In the genomic region with DNA sequence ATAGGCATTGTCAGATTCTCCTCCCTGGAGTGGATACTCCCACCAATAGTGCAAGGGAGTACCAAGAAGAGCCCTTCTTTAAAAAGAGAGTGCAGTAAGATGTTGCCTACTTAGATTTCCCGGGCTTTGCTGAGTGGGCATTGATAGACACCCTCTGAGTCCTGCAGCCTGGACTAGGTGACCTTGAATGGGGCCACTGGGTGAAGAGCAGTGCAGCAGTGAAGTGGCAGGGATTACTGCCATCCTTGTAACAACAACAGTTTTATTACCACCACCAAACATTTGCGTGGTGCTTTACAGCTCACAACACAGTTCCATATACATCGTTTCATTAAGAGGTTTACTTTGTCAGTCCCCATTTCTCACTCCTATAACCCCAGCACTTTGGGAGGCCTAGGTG, we compare ENCODE assay signal across 19 cellular contexts. TPM values are rescaled to one million over a fixed set of nuclear protein-coding genes. Genes with fewer than 3 reads are reported as not detected.
A peak's percentile ranks its signal among the peaks of the same experiment; 100 is the strongest.
DNase-seq lines count a peak whose midpoint lies in the region; ATAC-seq and TF ChIP-seq lines count a peak whose summit lies in the region.
"Had no signal": no experiment of that assay in that cellular context is flagged by ENCODE, and none has a peak within 500 bp of the region (broad histone marks: within the 10 kb centered on the region; RNA-seq: fewer than 3 reads in every experiment).

No MANE protein-coding gene starts in this region.

- H3K9me2 ChIP-seq in hepatocyte (replicated peaks; ENCODE audit: insufficient read depth), result no peaks in the 10 kb centered on the region
- H3K9me2 ChIP-seq in MM.1S (replicated peaks; ENCODE audit: insufficient read depth, low read length), result no peaks in the 10 kb centered on the region

- CTCF ChIA-PET in activated CD4-positive, alpha-beta memory T cell treated with anti-CD3 and anti-CD28 coated beads for 36 hours (lab: Charles Lee), result no interaction called here
- CTCF ChIA-PET in activated CD4-positive, alpha-beta memory T cell treated with anti-CD3 and anti-CD28 coated beads, Interleukin-2, amount 10 ng/mL, durations not matched to agents 7 days and 5 days (lab: Charles Lee), result no interaction called here

- H2AFZ ChIP-seq in hepatocyte (no peak overlapping the region), MM.1S (ENCODE audit: low read length) (no peak overlapping the region)

- no peak overlapping the region for H4K5ac ChIP-seq in mesendoderm (ENCODE audit: low read length)

- no peak overlapping the region for H3K4me3 Mint-ChIP-seq in activated CD4-positive, alpha-beta memory T cell treated with anti-CD3 and anti-CD28 coated beads for 36 hours
- no peak overlapping the region for H3K4me3 Mint-ChIP-seq in activated CD4-positive, alpha-beta memory T cell treated with anti-CD3 and anti-CD28 coated beads, Interleukin-2, amount 10 ng/mL, durations not matched to agents 7 days and 5 days
- H3K4me3 Mint-ChIP-seq in chondrocyte (ENCODE audit: unreplicated experiment), result no peak overlapping the region

- H3K27ac Mint-ChIP-seq in activated CD4-positive, alpha-beta memory T cell treated with anti-CD3 and anti-CD28 coated beads for 36 hours, result peak overlapping the region; percentile 14
- H3K27ac Mint-ChIP-seq in activated CD4-positive, alpha-beta memory T cell treated with anti-CD3 and anti-CD28 coated beads, Interleukin-2, amount 10 ng/mL, durations not matched to agents 7 days and 5 days, result no peak overlapping the region
- peak overlapping the region; percentile 55 for H3K27ac Mint-ChIP-seq in chondrocyte (ENCODE audit: unreplicated experiment)

- peaks cover 45% of the 10 kb centered on the region for H3K4me1 Mint-ChIP-seq in activated CD4-positive, alpha-beta memory T cell treated with anti-CD3 and anti-CD28 coated beads for 36 hours (ENCODE audit: low read depth)
- peaks cover 58% of the 10 kb centered on the region for H3K4me1 Mint-ChIP-seq in activated CD4-positive, alpha-beta memory T cell treated with anti-CD3 and anti-CD28 coated beads, Interleukin-2, amount 10 ng/mL, durations not matched to agents 7 days and 5 days
- peaks cover 76% of the 10 kb centered on the region for H3K4me1 Mint-ChIP-seq in chondrocyte (ENCODE audit: low read depth)

- 57% methylated on average over 3 of the region's 3 CpGs for WGBS in hepatocyte (ENCODE audit: low lambda C conversion rate, missing lambda C conversion rate)
- WGBS in ovary, 3 donors, result 78 to 82% (median 79%) methylated on average over 3 of the region's 3 CpGs
- WGBS in mesendoderm (ENCODE audit: extremely low coverage, insufficient coverage, low lambda C conversion rate), result no CpG with 5 or more reads among the region's 3 CpGs

- no peak overlapping the region for H3K56ac ChIP-seq in mesendoderm (ENCODE audit: low read length)

- H3K36me3 ChIP-seq in hepatocyte (replicated peaks; ENCODE audit: insufficient read depth, low read depth) (no peaks in the 10 kb centered on the region), upper lobe of right lung (no peaks in the 10 kb centered on the region), ovary (no peaks in the 10 kb centered on the region), mesendoderm (ENCODE audit: control insufficient read depth, insufficient read depth, low read length) (no peaks in the 10 kb centered on the region), MM.1S (replicated peaks; ENCODE audit: insufficient read depth, low read length) (no peaks in the 10 kb centered on the region)

- no peak overlapping the region for H3K9ac ChIP-seq in mesendoderm (ENCODE audit: low read length)
- no peak overlapping the region for H3K9ac ChIP-seq in MM.1S (ENCODE audit: low read length)

- no peaks in the 10 kb centered on the region for H3K9me3 ChIP-seq in hepatocyte (ENCODE audit: low read depth)
- no peaks in the 10 kb centered on the region for H3K9me3 ChIP-seq in upper lobe of right lung
- no peaks in the 10 kb centered on the region for H3K9me3 ChIP-seq in ovary
- H3K9me3 ChIP-seq in MM.1S (replicated peaks; ENCODE audit: insufficient read depth, low read length), result no peaks in the 10 kb centered on the region

- POLR2A ChIA-PET in activated CD4-positive, alpha-beta memory T cell treated with anti-CD3 and anti-CD28 coated beads for 36 hours (lab: Charles Lee), result no interaction called here
- POLR2A ChIA-PET in activated CD4-positive, alpha-beta memory T cell treated with anti-CD3 and anti-CD28 coated beads, Interleukin-2, amount 10 ng/mL, durations not matched to agents 7 days and 5 days (lab: Charles Lee), result interaction anchor here (1.4 kb wide), 1 partner anchor 54 kb away, joined by 4 read pairs; no protein-coding TSS in a partner anchor

- H3K4me2 ChIP-seq in hepatocyte (no peak overlapping the region), mesendoderm (ENCODE audit: low read length) (no peak overlapping the region), MM.1S (ENCODE audit: low read depth, low read length) (no peak overlapping the region)

- H3F3A ChIP-seq in MM.1S (ENCODE audit: insufficient read depth, low read length), result peaks cover 16% of the 10 kb centered on the region; the same call in 1 of the 2 replicates

- H3K4me3 ChIP-seq in hepatocyte, result no peak overlapping the region
- H3K4me3 ChIP-seq in upper lobe of right lung, result no peak overlapping the region
- H3K4me3 ChIP-seq in ovary, result no peak overlapping the region
- no peak overlapping the region for H3K4me3 ChIP-seq in mesendoderm (ENCODE audit: low read length)
- H3K4me3 ChIP-seq in MM.1S (ENCODE audit: low read length), result no peak overlapping the region

- no peak overlapping the region for H3K18ac ChIP-seq in mesendoderm (ENCODE audit: low read length)

- no peaks in the 10 kb centered on the region for H4K20me1 ChIP-seq in hepatocyte (ENCODE audit: insufficient read depth, poor library complexity, severe bottlenecking)
- H4K20me1 ChIP-seq in MM.1S (ENCODE audit: insufficient read depth, low read length), result no peaks in the 10 kb centered on the region

- H2BK120ac ChIP-seq in mesendoderm (ENCODE audit: low read depth, low read length), result no peak overlapping the region

- H2AK5ac ChIP-seq in mesendoderm (ENCODE audit: low read length), result no peak overlapping the region

- peaks cover 17% of the 10 kb centered on the region for H3K79me2 ChIP-seq in hepatocyte
- no peaks in the 10 kb centered on the region for H3K79me2 ChIP-seq in mesendoderm (ENCODE audit: control insufficient read depth, insufficient read depth, low read length)
- no peaks in the 10 kb centered on the region for H3K79me2 ChIP-seq in MM.1S (ENCODE audit: low read length)

- no peaks in the 10 kb centered on the region for H3K9me3 Mint-ChIP-seq in activated CD4-positive, alpha-beta memory T cell treated with anti-CD3 and anti-CD28 coated beads for 36 hours
- no peaks in the 10 kb centered on the region for H3K9me3 Mint-ChIP-seq in activated CD4-positive, alpha-beta memory T cell treated with anti-CD3 and anti-CD28 coated beads, Interleukin-2, amount 10 ng/mL, durations not matched to agents 7 days and 5 days
- no peaks in the 10 kb centered on the region for H3K9me3 Mint-ChIP-seq in chondrocyte (ENCODE audit: low read depth)

- no peak for ATAC-seq in upper lobe of right lung

- no peak overlapping the region for H3K4ac ChIP-seq in mesendoderm (ENCODE audit: low read depth, low read length)

- H3K36me3 Mint-ChIP-seq in activated CD4-positive, alpha-beta memory T cell treated with anti-CD3 and anti-CD28 coated beads for 36 hours, result peaks cover 19% of the 10 kb centered on the region
- H3K36me3 Mint-ChIP-seq in activated CD4-positive, alpha-beta memory T cell treated with anti-CD3 and anti-CD28 coated beads, Interleukin-2, amount 10 ng/mL, durations not matched to agents 7 days and 5 days (ENCODE audit: low read depth), result peaks cover 54% of the 10 kb centered on the region
- H3K36me3 Mint-ChIP-seq in chondrocyte (ENCODE audit: low read depth), result peaks cover 18% of the 10 kb centered on the region

- H3K27me3 ChIP-seq in hepatocyte, result no peaks in the 10 kb centered on the region
- H3K27me3 ChIP-seq in upper lobe of right lung, result no peaks in the 10 kb centered on the region
- H3K27me3 ChIP-seq in ovary, result no peaks in the 10 kb centered on the region
- H3K27me3 ChIP-seq in mesendoderm (ENCODE audit: insufficient read depth, low read length, poor library complexity), result no peaks in the 10 kb centered on the region
- H3K27me3 ChIP-seq in MM.1S (replicated peaks; ENCODE audit: insufficient read depth, low read length), result no peaks in the 10 kb centered on the region

- no peak overlapping the region for H3K23ac ChIP-seq in mesendoderm (ENCODE audit: low read length)

- no peaks in the 10 kb centered on the region for H3K79me1 ChIP-seq in mesendoderm (ENCODE audit: low read length)

- H2BK15ac ChIP-seq in mesendoderm (replicated peaks; ENCODE audit: low read depth), result no peak overlapping the region

- peaks cover 24% of the 10 kb centered on the region for H3K4me1 ChIP-seq in hepatocyte (ENCODE audit: insufficient read depth)
- peaks cover 22% of the 10 kb centered on the region for H3K4me1 ChIP-seq in upper lobe of right lung
- H3K4me1 ChIP-seq in ovary (ENCODE audit: insufficient read depth), result no peaks in the 10 kb centered on the region
- no peaks in the 10 kb centered on the region for H3K4me1 ChIP-seq in mesendoderm (ENCODE audit: control insufficient read depth, low read depth, low read length)
- H3K4me1 ChIP-seq in MM.1S (ENCODE audit: low read length), result peaks cover 12% of the 10 kb centered on the region

- TF ChIP-seq POLR2A in ovary (IDR thresholded peaks at IDR 0.05), result no peak

- H3K27ac ChIP-seq in hepatocyte, result peak overlapping the region; percentile 50
- no peak overlapping the region for H3K27ac ChIP-seq in upper lobe of right lung
- no peak overlapping the region for H3K27ac ChIP-seq in ovary
- no peak overlapping the region for H3K27ac ChIP-seq in mesendoderm (ENCODE audit: low read depth, low read length)
- H3K27ac ChIP-seq in MM.1S (ENCODE audit: low read length), result no peak overlapping the region

- intact Hi-C loops in activated CD4-positive, alpha-beta memory T cell treated with anti-CD3 and anti-CD28 coated beads for 36 hours (cut with micrococcal nuclease), result no loop called here
- intact Hi-C loops in upper lobe of right lung (cut with DNase I), result no loop called here
- intact Hi-C loops in ovary (cut with DNase I), result no loop called here

- DNase-seq in activated CD4-positive, alpha-beta memory T cell treated with anti-CD3 and anti-CD28 coated beads for 36 hours, result no peak
- DNase-seq in activated CD4-positive, alpha-beta memory T cell treated with anti-CD3 and anti-CD28 coated beads, Interleukin-2, amount 10 ng/mL, durations not matched to agents 7 days and 5 days, result no peak
- no peak for DNase-seq in chondrocyte (ENCODE audit: low spot score)
- DNase-seq in hepatocyte (ENCODE audit: low spot score), result no peak
- DNase-seq in upper lobe of right lung, result peak; percentile 16
- no peak for DNase-seq in ovary
- no peak for DNase-seq in mesendoderm
- no peak for DNase-seq in MM.1S
- DNase-seq: activated CD4-positive, alpha-beta T cell treated with anti-CD3 and anti-CD28 coated beads for 1 hour; activated naive CD4-positive, alpha-beta T cell; C1 segment of cervical spinal cord; DMS 273 treated with DMSO at 0.1 percent for 48 hours; foreskin melanocyte; HCEC 1CT; Karpas-422; NCI-H1092; NCI-H2081 treated with DMSO at 0.1 percent for 48 hours; NCI-H524 treated with DMSO at 0.1 percent for 48 hours had no signal

- H4K8ac ChIP-seq in mesendoderm (ENCODE audit: low read depth, low read length), result no peak overlapping the region

- TF ChIP-seq CTCF in chondrocyte (IDR thresholded peaks at IDR 0.05), result no peak
- TF ChIP-seq CTCF in hepatocyte (IDR thresholded peaks at IDR 0.05; ENCODE audit: poor library complexity), result no peak
- no peak for TF ChIP-seq CTCF in upper lobe of right lung (IDR thresholded peaks at IDR 0.05)
- no peak for TF ChIP-seq CTCF in ovary (IDR thresholded peaks at IDR 0.05)
- TF ChIP-seq CTCF in MM.1S (IDR thresholded peaks at IDR 0.05; ENCODE audit: low read length), result no peak

- H3K27me3 Mint-ChIP-seq in activated CD4-positive, alpha-beta memory T cell treated with anti-CD3 and anti-CD28 coated beads for 36 hours, result no peaks in the 10 kb centered on the region
- H3K27me3 Mint-ChIP-seq in activated CD4-positive, alpha-beta memory T cell treated with anti-CD3 and anti-CD28 coated beads, Interleukin-2, amount 10 ng/mL, durations not matched to agents 7 days and 5 days, result no peaks in the 10 kb centered on the region
- no peaks in the 10 kb centered on the region for H3K27me3 Mint-ChIP-seq in chondrocyte (ENCODE audit: low read depth)

- no peak for TF ChIP-seq EP300 in ovary (IDR thresholded peaks at IDR 0.05)

- no peak overlapping the region for H2BK5ac ChIP-seq in mesendoderm (ENCODE audit: low read length)

RNA-seq across cellular contexts. Expression of gene MICAL2, which starts 59.4 kb away (rescaled TPM):
- total RNA-seq in activated CD4-positive, alpha-beta memory T cell treated with anti-CD3 and anti-CD28 coated beads for 36 hours, result 100 to 1,000 TPM; 213 to 220 TPM
- 100 to 1,000 TPM; 135 to 143 TPM for total RNA-seq in activated CD4-positive, alpha-beta memory T cell treated with anti-CD3 and anti-CD28 coated beads, Interleukin-2, amount 10 ng/mL, durations not matched to agents 7 days and 5 days
- 296 to 393 TPM (median 372 TPM) in 3 replicates for total RNA-seq in chondrocyte
- 55.6 and 56.0 TPM in 2 replicates for total RNA-seq in hepatocyte
- polyA plus RNA-seq in hepatocyte, result 36.8 and 55.8 TPM in 2 replicates
- 197 TPM for total RNA-seq in upper lobe of right lung
- total RNA-seq in ovary, result 10 to 100 TPM; 11.0 to 68.5 (median 32.5) TPM
- polyA plus RNA-seq in ovary, result 10 to 100 TPM; 10.7 to 73.6 TPM
- 6.5 TPM for polyA plus RNA-seq in mesendoderm (2013, experiment 1 of 2)
- polyA plus RNA-seq in mesendoderm (2013, experiment 2 of 2), result 7.2 TPM
- total RNA-seq: OCI-LY7 had no signal
